In genomic region chr5:40093550-40093949, GRCh38 we compare ENCODE assay signal across 24 cellular contexts.
"Had no signal": no experiment of that assay in that cellular context is flagged by ENCODE, and none has a peak within 500 bp of the region (broad histone marks: within the 10 kb centered on the region; RNA-seq: fewer than 3 reads in every experiment).

No MANE protein-coding gene starts in this region.

- H3K4me3 ChIP-seq: coronary artery, esophagus muscularis mucosa, lung, mucosa of descending colon, neural progenitor cell, prostate gland, skin epidermis, thoracic aorta, tibial nerve, upper lobe of right lung, uterus had no signal

- H3K27ac ChIP-seq: coronary artery, esophagus muscularis mucosa, neural progenitor cell, prostate gland, skin epidermis, thoracic aorta, tibial nerve, upper lobe of right lung, uterus had no signal

- H3K9ac ChIP-seq: neural progenitor cell had no signal

- H3K4me1 ChIP-seq: esophagus muscularis mucosa, neural progenitor cell, prostate gland, tibial nerve, upper lobe of right lung, uterus had no signal

- FAIRE-seq: endometrium, kidney had no signal

- H3K36me3 ChIP-seq: esophagus muscularis mucosa, neural progenitor cell, prostate gland, thoracic aorta, tibial nerve, upper lobe of right lung, uterus had no signal

- H3K27me3 ChIP-seq: esophagus muscularis mucosa, neural progenitor cell, tibial nerve, upper lobe of right lung, uterus had no signal

- DNase-seq: effector memory CD8-positive, alpha-beta T cell; foreskin melanocyte; hypothalamus; immature natural killer cell; kidney; mesenchymal stem cell; mucosa of descending colon; naive thymus-derived CD4-positive, alpha-beta T cell; right cardiac atrium; stimulated activated CD4-positive, alpha-beta T cell treated with anti-CD3 and anti-CD28 coated beads, Interleukin-15, amount 100 ng/mL, for 24 hours; stimulated activated CD4-positive, alpha-beta T cell treated with anti-CD3 and anti-CD28 coated beads, Interleukin-2, amount 100 ng/mL, for 48 hours; stimulated activated naive B cell treated with anti-CD40 and anti-IgM and Interleukin-4, amounts not matched to agents 10 μg/mL and 1 μg/mL and 100 μg/mL, for 72 hours; upper lobe of right lung; uterus had no signal

- ATAC-seq: effector memory CD8-positive, alpha-beta T cell; left lobe of liver; mucosa of descending colon; naive thymus-derived CD4-positive, alpha-beta T cell; right cardiac atrium; stimulated activated naive B cell treated with anti-CD40 and anti-IgM and Interleukin-4, amounts not matched to agents 10 μg/mL and 1 μg/mL and 100 μg/mL, for 72 hours; upper lobe of right lung had no signal
